Comparison of ENCODE assay signal across 1 cellular context in the genomic region with DNA sequence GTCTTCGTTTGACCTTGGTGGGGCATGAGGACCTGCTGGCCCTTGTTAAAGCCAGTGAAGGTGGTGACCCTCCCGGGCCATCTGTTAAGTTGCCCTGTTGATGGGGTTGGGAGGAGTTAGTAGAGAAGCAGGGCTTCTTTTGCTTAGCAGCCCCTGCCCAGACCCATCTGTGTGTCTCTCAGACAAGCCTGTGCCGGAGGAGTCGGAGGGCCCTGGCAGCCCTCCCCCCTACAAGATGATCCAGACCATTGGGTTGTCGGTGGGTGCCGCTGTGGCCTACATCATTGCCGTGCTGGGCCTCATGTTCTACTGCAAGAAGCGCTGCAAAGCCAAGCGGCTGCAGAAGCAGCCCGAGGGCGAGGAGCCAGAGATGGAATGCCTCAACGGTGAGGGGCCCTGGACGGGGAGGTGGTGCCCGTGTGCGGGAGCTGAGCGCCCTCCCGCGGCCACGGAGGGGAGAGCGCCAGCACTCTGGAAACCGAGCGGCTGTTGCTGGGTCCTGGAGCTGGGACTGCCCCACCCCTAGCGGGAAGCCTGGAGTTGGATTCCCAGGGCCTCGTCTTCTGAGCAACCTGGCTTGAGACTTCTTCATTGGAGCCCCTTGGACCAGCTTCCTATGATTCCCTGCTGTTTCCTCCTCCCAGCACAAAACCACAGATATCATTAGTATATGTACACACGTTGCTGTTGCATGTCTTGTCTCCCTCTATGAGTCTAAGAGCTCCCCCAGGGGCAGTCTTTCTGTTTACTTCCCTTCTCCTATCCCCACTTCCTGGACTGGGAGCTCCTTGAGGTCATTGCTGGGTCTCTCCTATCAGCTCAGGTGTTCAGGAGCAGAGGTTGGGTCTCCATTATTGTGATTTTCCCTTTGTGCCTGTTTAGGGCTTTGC.
TF ChIP-seq lines count a peak whose summit lies in the region.

No MANE protein-coding gene starts in this region.

TF ChIP-seq in IMR-90, 13 proteins besides CTCF, POLR2A, EP300 and RAD21:
- TF ChIP-seq NFE2L2 (IDR thresholded peaks at IDR 0.05; ENCODE audit: low read depth, low read length), result no peak
- TF ChIP-seq USF2 (IDR thresholded peaks at IDR 0.05; ENCODE audit: low read depth, low read length), result no peak
- TF ChIP-seq BHLHE40 (IDR thresholded peaks at IDR 0.05; ENCODE audit: low read depth, low read length), result no peak
- TF ChIP-seq MXI1 (IDR thresholded peaks at IDR 0.05; ENCODE audit: borderline replicate concordance, low read depth, low read length), result no peak; the same call in 1 of the 2 replicates
- TF ChIP-seq MAFK (IDR thresholded peaks at IDR 0.05; ENCODE audit: low read depth, low read length), result no peak
- TF ChIP-seq, protein P1, sequence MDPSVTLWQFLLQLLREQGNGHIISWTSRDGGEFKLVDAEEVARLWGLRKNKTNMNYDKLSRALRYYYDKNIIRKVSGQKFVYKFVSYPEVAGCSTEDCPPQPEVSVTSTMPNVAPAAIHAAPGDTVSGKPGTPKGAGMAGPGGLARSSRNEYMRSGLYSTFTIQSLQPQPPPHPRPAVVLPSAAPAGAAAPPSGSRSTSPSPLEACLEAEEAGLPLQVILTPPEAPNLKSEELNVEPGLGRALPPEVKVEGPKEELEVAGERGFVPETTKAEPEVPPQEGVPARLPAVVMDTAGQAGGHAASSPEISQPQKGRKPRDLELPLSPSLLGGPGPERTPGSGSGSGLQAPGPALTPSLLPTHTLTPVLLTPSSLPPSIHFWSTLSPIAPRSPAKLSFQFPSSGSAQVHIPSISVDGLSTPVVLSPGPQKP (IDR thresholded peaks at IDR 0.05; ENCODE audit: borderline replicate concordance, low read depth, low read length), result no peak
- no peak for TF ChIP-seq RCOR1 (IDR thresholded peaks at IDR 0.05; ENCODE audit: insufficient replicate concordance, low read length)
- TF ChIP-seq CEBPB (IDR thresholded peaks at IDR 0.05; ENCODE audit: low read depth, low read length), result no peak
- peak; percentile 98 for TF ChIP-seq SMC3 (IDR thresholded peaks at IDR 0.05; ENCODE audit: low read depth, low read length)
- peak; percentile 73; the same call in 1 of the 2 replicates for TF ChIP-seq CHD1 (IDR thresholded peaks at IDR 0.05; ENCODE audit: low read depth, low read length)
- no peak for TF ChIP-seq RFX5 (IDR thresholded peaks at IDR 0.05; ENCODE audit: low read depth, low read length)
- TF ChIP-seq MAZ (IDR thresholded peaks at IDR 0.05; ENCODE audit: borderline replicate concordance, low read depth, low read length), result peak; percentile 94
- no peak for TF ChIP-seq FOS (IDR thresholded peaks at IDR 0.05; ENCODE audit: low read depth, low read length)
